Comparison of ENCODE assay signal across 23 cellular contexts in genomic region chr12:123187637-123188036, GRCh38. TPM values are rescaled to one million over a fixed set of nuclear protein-coding genes. Genes with fewer than 3 reads are reported as not detected.
DNase-seq lines count a peak whose midpoint lies in the region; ATAC-seq and TF ChIP-seq lines count a peak whose summit lies in the region.
"Had no signal": no experiment of that assay in that cellular context is flagged by ENCODE, and none has a peak within 500 bp of the region (broad histone marks: within the 10 kb centered on the region; RNA-seq: fewer than 3 reads in every experiment).

No MANE protein-coding gene starts in this region.

- TF ChIP-seq CTCF in tibial nerve (IDR thresholded peaks at IDR 0.05): no peak

- H3K9me3 ChIP-seq in T-helper 17 cell (ENCODE audit: control insufficient read depth, low read length, poor library complexity, severe bottlenecking): no peaks in the 10 kb centered on the region
- no peaks in the 10 kb centered on the region for H3K9me3 ChIP-seq in tibial nerve
- H3K9me3 ChIP-seq: BE2C; BLaER1 treated with 17β-estradiol and CSF1 and Interleukin-3, amounts not matched to agents 10 nM and 100 nM had no signal

- no peak overlapping the region for H3K4me3 ChIP-seq in tibial nerve
- H3K4me3 ChIP-seq: BLaER1 treated with 17β-estradiol and CSF1 and Interleukin-3, amounts not matched to agents 10 nM and 100 nM; GM12878; GM23248 had no signal

- H3K27me3 Mint-ChIP-seq in activated CD4-positive, alpha-beta T cell treated with anti-CD3 and anti-CD28 coated beads for 36 hours: no peaks in the 10 kb centered on the region
- no peaks in the 10 kb centered on the region for H3K27me3 Mint-ChIP-seq in T-helper 17 cell
- H3K27me3 Mint-ChIP-seq: CD4-positive, alpha-beta T cell; CD8-positive, alpha-beta memory T cell had no signal

- DNase-seq in activated CD4-positive, alpha-beta T cell treated with anti-CD3 and anti-CD28 coated beads for 36 hours: no peak
- no peak for DNase-seq in activated CD4-positive, alpha-beta T cell treated with anti-CD3 and anti-CD28 coated beads for 48 hours
- no peak for DNase-seq in T-helper 17 cell
- DNase-seq in renal cortical epithelial cell (ENCODE audit: low read depth): peak; percentile 6
- no peak for DNase-seq in tibial nerve (ENCODE audit: low spot score in 2 of 2)
- DNase-seq: AML-193; BE2C; CD4-positive, alpha-beta T cell; CD8-positive, alpha-beta memory T cell; DMS 273 treated with DMSO at 0.1 percent for 48 hours; DMS79; EL; GDM1; GM23248; H7; HCEC 1CT had no signal

- no peaks in the 10 kb centered on the region for H3K4me1 ChIP-seq in tibial nerve
- H3K4me1 ChIP-seq: BE2C; BLaER1 treated with 17β-estradiol and CSF1 and Interleukin-3, amounts not matched to agents 10 nM and 100 nM had no signal

- TF ChIP-seq POLR2A in tibial nerve (IDR thresholded peaks at IDR 0.05): no peak

- no peak overlapping the region for H3K4me3 Mint-ChIP-seq in activated CD4-positive, alpha-beta T cell treated with anti-CD3 and anti-CD28 coated beads for 36 hours
- H3K4me3 Mint-ChIP-seq in T-helper 17 cell: peak overlapping the region; percentile 19
- H3K4me3 Mint-ChIP-seq: CD14-positive monocyte; CD4-positive, alpha-beta T cell; CD8-positive, alpha-beta memory T cell had no signal

- TF ChIP-seq EP300 in tibial nerve (IDR thresholded peaks at IDR 0.05): no peak

- WGBS in tibial nerve, 2 donors: 97 to 98% methylated on average over 6 of the region's 6 CpGs

- peaks cover 45% of the 10 kb centered on the region for H3K36me3 Mint-ChIP-seq in activated CD4-positive, alpha-beta T cell treated with anti-CD3 and anti-CD28 coated beads for 36 hours (ENCODE audit: low read depth)
- H3K36me3 Mint-ChIP-seq in T-helper 17 cell (ENCODE audit: low read depth): peaks cover 4% of the 10 kb centered on the region

- POLR2A ChIA-PET in activated CD4-positive, alpha-beta T cell treated with anti-CD3 and anti-CD28 coated beads for 36 hours (lab: Charles Lee): no interaction called here

- CTCF ChIA-PET in activated CD4-positive, alpha-beta T cell treated with anti-CD3 and anti-CD28 coated beads for 36 hours (lab: Charles Lee): interaction anchor here (0.5 to 2.7 kb wide), 3 partner anchors 14 to 50 kb away, joined by 3 to 8 read pairs (median 3); no protein-coding TSS in a partner anchor

- H3K4me1 Mint-ChIP-seq in activated CD4-positive, alpha-beta T cell treated with anti-CD3 and anti-CD28 coated beads for 36 hours: no peaks in the 10 kb centered on the region
- no peaks in the 10 kb centered on the region for H3K4me1 Mint-ChIP-seq in T-helper 17 cell
- H3K4me1 Mint-ChIP-seq: CD14-positive monocyte had no signal

- no peak overlapping the region for H3K27ac ChIP-seq in tibial nerve
- H3K27ac ChIP-seq: 22Rv1; BLaER1 treated with 17β-estradiol and CSF1 and Interleukin-3, amounts not matched to agents 10 nM and 100 nM; GM23248 had no signal

- H3K9me3 Mint-ChIP-seq in activated CD4-positive, alpha-beta T cell treated with anti-CD3 and anti-CD28 coated beads for 36 hours (ENCODE audit: low read depth): no peaks in the 10 kb centered on the region
- H3K9me3 Mint-ChIP-seq: CD14-positive monocyte; CD4-positive, alpha-beta T cell; CD8-positive, alpha-beta memory T cell had no signal

- intact Hi-C loops in activated CD4-positive, alpha-beta T cell treated with anti-CD3 and anti-CD28 coated beads for 36 hours (cut with DNase I, micrococcal nuclease): no loop called here

- no peak for ATAC-seq in activated CD4-positive, alpha-beta T cell treated with anti-CD3 and anti-CD28 coated beads for 36 hours
- ATAC-seq in T-helper 17 cell (no peak), esophagus mucosa (peak; percentile 67), HG03196 (IDR thresholded peaks at IDR 0.05; ENCODE audit: unreplicated experiment) (no peak), HG03097 (IDR thresholded peaks at IDR 0.05; ENCODE audit: low FRiP score, unreplicated experiment) (no peak)
- ATAC-seq: GM12878 had no signal

- no peaks in the 10 kb centered on the region for H3K27me3 ChIP-seq in tibial nerve
- H3K27me3 ChIP-seq: BE2C; BLaER1 treated with 17β-estradiol and CSF1 and Interleukin-3, amounts not matched to agents 10 nM and 100 nM had no signal

- H3K36me3 ChIP-seq in tibial nerve: peaks cover 0 to 67% (median 9%) of the 10 kb centered on the region in 3 donors

- H3K27ac Mint-ChIP-seq in activated CD4-positive, alpha-beta T cell treated with anti-CD3 and anti-CD28 coated beads for 36 hours: peak overlapping the region; percentile 3
- no peak overlapping the region for H3K27ac Mint-ChIP-seq in T-helper 17 cell
- H3K27ac Mint-ChIP-seq: CD4-positive, alpha-beta T cell had no signal

RNA-seq across cellular contexts. Expression of gene PITPNM2, which starts 36.7 kb away (rescaled TPM):
- 1 to 10 TPM; 8.3 to 9.5 TPM for total RNA-seq in activated CD4-positive, alpha-beta T cell treated with anti-CD3 and anti-CD28 coated beads for 36 hours
- total RNA-seq in T-helper 17 cell (10 to 100 TPM; 21.7 to 47.9 TPM), esophagus mucosa (8.3 TPM), renal cortical epithelial cell (2.4 and 16.5 TPM in 2 replicates), tibial nerve (1 to 10 TPM; 6.1 to 9.8 (median 9.0) TPM)

RNA-seq across cellular contexts. Expression of gene MPHOSPH9, which starts 45.3 kb away (rescaled TPM):
- 100 to 1,000 TPM in 1 of 2 experiments, 10 to 100 TPM in 1; 94.0 to 128 TPM for total RNA-seq in activated CD4-positive, alpha-beta T cell treated with anti-CD3 and anti-CD28 coated beads for 36 hours
- total RNA-seq in T-helper 17 cell (10 to 100 TPM; 57.7 to 68.3 TPM), esophagus mucosa (13.0 TPM), renal cortical epithelial cell (39.4 and 64.2 TPM in 2 replicates), tibial nerve (10 to 100 TPM; 24.1 to 35.2 (median 29.6) TPM)

RNA-seq across cellular contexts. Expression of gene MTRFR, which starts 45.6 kb away (rescaled TPM):
- 10 to 100 TPM; 31.1 to 34.7 TPM for total RNA-seq in activated CD4-positive, alpha-beta T cell treated with anti-CD3 and anti-CD28 coated beads for 36 hours
- total RNA-seq in T-helper 17 cell: 10 to 100 TPM; 23.2 to 24.5 TPM
- 7.7 TPM for total RNA-seq in esophagus mucosa
- total RNA-seq in renal cortical epithelial cell: 14.9 and 18.8 TPM in 2 replicates
- total RNA-seq in tibial nerve: 10 to 100 TPM; 10.0 to 13.8 (median 11.8) TPM
